Comparison of ENCODE assay signal across 36 cellular contexts in the genomic region with DNA sequence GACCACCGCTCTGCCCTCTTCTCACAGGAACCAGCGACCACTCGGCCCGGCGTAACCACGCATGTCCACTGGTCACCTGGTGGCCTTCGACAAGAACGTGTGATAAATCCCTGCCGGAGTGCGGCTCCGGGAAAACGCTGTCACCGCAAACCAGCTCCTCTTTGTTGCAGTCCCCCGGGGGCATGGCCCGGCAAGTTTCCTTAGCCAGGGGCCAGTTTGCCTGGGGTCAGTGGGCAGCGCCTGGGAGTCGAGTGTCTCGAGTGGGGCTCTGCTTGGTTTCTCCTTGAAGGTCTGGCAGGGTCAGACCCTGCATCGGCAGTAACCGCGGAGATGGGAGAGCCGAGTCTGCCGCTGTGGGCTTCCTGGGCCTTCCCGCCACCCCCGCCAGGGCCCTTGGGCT. TPM values are rescaled to one million over a fixed set of nuclear protein-coding genes. Genes with fewer than 3 reads are reported as not detected.
"Had no signal": no experiment of that assay in that cellular context is flagged by ENCODE, and none has a peak within 500 bp of the region (broad histone marks: within the 10 kb centered on the region; RNA-seq: fewer than 3 reads in every experiment).

No MANE protein-coding gene starts in this region.

- H3K4me3 ChIP-seq: MG63 had no signal

- H3K27me3 ChIP-seq: MG63 had no signal

- H3K4me2 ChIP-seq: KMS-11 had no signal

- H3K27ac ChIP-seq: KMS-11 had no signal

- H3K9me3 ChIP-seq: MG63 had no signal

- H3K9ac ChIP-seq: KMS-11 had no signal

- DNase-seq: Karpas-422, Kasumi-1, KG1, MG63, MM.1S, MV-4-11, NCI-H1048, NCI-H1092, NCI-H1092 treated with DMSO at 0.1 percent for 48 hours, NCI-H1105, NCI-H1105 treated with DMSO at 0.1 percent for 48 hours, NCI-H1417, NCI-H1417 treated with DMSO at 0.1 percent for 48 hours, NCI-H1436, NCI-H1436 treated with DMSO at 0.1 percent for 48 hours, NCI-H146, NCI-H1694, NCI-H1694 treated with DMSO at 0.1 percent for 48 hours, NCI-H187, NCI-H187 treated with DMSO at 0.1 percent for 48 hours, NCI-H1930, NCI-H2029, NCI-H2029 treated with DMSO at 0.1 percent for 48 hours, NCI-H2081, NCI-H2081 treated with DMSO at 0.1 percent for 48 hours, NCI-H2107, NCI-H2171, NCI-H2171 treated with DMSO at 0.1 percent for 48 hours, NCI-H2227 treated with DMSO at 0.1 percent for 48 hours, NCI-H226, NCI-H345, NCI-H446, NCI-H446 treated with DMSO at 0.1 percent for 48 hours had no signal

- H3K36me3 ChIP-seq: MG63 had no signal

RNA-seq across cellular contexts. Expression of gene JPH3, which starts 52.5 kb away (rescaled TPM):
- total RNA-seq: LHCN-M2, MCF 10A had no signal
